In the genomic region with DNA sequence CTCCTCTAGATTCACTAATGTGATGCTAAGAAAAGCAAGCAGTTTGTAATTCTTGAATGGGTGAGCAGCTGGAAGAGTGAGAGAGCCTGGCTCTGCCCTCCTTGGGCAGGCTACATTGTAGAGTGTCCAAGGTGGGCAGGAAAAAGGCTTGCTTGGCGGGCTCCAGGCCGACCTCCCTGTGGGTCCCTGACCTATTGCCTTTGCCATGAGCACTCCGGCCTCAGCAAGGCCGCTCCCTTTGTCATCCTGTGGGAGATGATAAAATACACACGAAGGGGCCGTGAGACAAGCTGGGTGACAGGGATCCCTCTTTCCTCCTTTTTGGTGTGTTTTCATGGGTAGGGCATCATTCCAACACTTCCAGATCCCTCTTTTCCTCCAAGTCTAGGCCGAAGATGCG, we compare ENCODE assay signal across 33 cellular contexts. TPM values are rescaled to one million over a fixed set of nuclear protein-coding genes. Genes with fewer than 3 reads are reported as not detected.
"Had no signal": no experiment of that assay in that cellular context is flagged by ENCODE, and none has a peak within 500 bp of the region (broad histone marks: within the 10 kb centered on the region; RNA-seq: fewer than 3 reads in every experiment).

No MANE protein-coding gene starts in this region.

- H3K36me3 Mint-ChIP-seq: activated naive CD4-positive, alpha-beta T cell treated with anti-CD3 and anti-CD28 coated beads, Interleukin-2, amount 50 U/mL, for 24 hours; activated naive CD8-positive, alpha-beta T cell treated with anti-CD3 and anti-CD28 coated beads, Interleukin-2, amount 10 ng/mL, durations not matched to agents 7 days and 5 days had no signal

- DNase-seq: activated CD4-positive, alpha-beta T cell treated with anti-CD3 and anti-CD28 coated beads for 1 hour; activated CD4-positive, alpha-beta T cell treated with anti-CD3 and anti-CD28 coated beads for 48 hours; activated CD4-positive, CD25-positive, alpha-beta regulatory T cell; activated CD8-positive, alpha-beta T cell treated with anti-CD3 and anti-CD28 coated beads for 36 hours; activated gamma-delta T cell; activated naive CD4-positive, alpha-beta T cell treated with Interleukin-2 at 50 U/mL for 16 hours; activated naive CD8-positive, alpha-beta T cell treated with anti-CD3 and anti-CD28 coated beads, Interleukin-2, amount 10 ng/mL, durations not matched to agents 7 days and 5 days; activated T-cell treated with anti-CD3 and anti-CD28 coated beads, Interleukin-2, amount 50 U/mL, for 1 hour; activated T-cell treated with anti-CD3 and anti-CD28 coated beads, Interleukin-2, amount 50 U/mL, for 72 hours; amygdala; Kasumi-1; KBM-7; MM.1S; NCI-H1092 treated with DMSO at 0.1 percent for 48 hours; NCI-H1417; NCI-H146; NCI-H187; NCI-H2029 treated with DMSO at 0.1 percent for 48 hours; NCI-H2107; NCI-H2171; NCI-H510A; NCI-H748 treated with DMSO at 0.1 percent for 48 hours; PC-9; SHP77; T1000; WERI-Rb-1 had no signal

- H3K27ac ChIP-seq: ascending aorta, PC-9, SJCRH30, SK-N-MC, WERI-Rb-1 had no signal

- H3K36me3 ChIP-seq: ascending aorta, SJCRH30, WERI-Rb-1 had no signal

- H3K27ac Mint-ChIP-seq: activated CD8-positive, alpha-beta T cell treated with anti-CD3 and anti-CD28 coated beads for 36 hours; activated naive CD4-positive, alpha-beta T cell treated with anti-CD3 and anti-CD28 coated beads, Interleukin-2, amount 50 U/mL, for 24 hours; activated naive CD8-positive, alpha-beta T cell treated with anti-CD3 and anti-CD28 coated beads, Interleukin-2, amount 10 ng/mL, durations not matched to agents 7 days and 5 days; activated T-cell treated with anti-CD3 and anti-CD28 coated beads, Interleukin-2, amount 50 U/mL, for 72 hours; activated T-helper 17 cell treated with anti-CD3 and anti-CD28 coated beads, Interleukin-2, amount 50 U/mL, for 72 hours had no signal

- H3K9me3 Mint-ChIP-seq: activated CD8-positive, alpha-beta T cell treated with anti-CD3 and anti-CD28 coated beads for 36 hours; activated naive CD4-positive, alpha-beta T cell treated with anti-CD3 and anti-CD28 coated beads, Interleukin-2, amount 50 U/mL, for 24 hours; activated naive CD8-positive, alpha-beta T cell treated with anti-CD3 and anti-CD28 coated beads, Interleukin-2, amount 10 ng/mL, durations not matched to agents 7 days and 5 days; activated T-cell treated with anti-CD3 and anti-CD28 coated beads, Interleukin-2, amount 50 U/mL, for 72 hours; activated T-helper 17 cell treated with anti-CD3 and anti-CD28 coated beads, Interleukin-2, amount 50 U/mL, for 72 hours had no signal

- H3K4me1 Mint-ChIP-seq: activated naive CD4-positive, alpha-beta T cell treated with anti-CD3 and anti-CD28 coated beads, Interleukin-2, amount 50 U/mL, for 24 hours; activated T-helper 17 cell treated with anti-CD3 and anti-CD28 coated beads, Interleukin-2, amount 50 U/mL, for 72 hours had no signal

- H3K9me3 ChIP-seq: ascending aorta, SJCRH30 had no signal

- ATAC-seq: activated CD8-positive, alpha-beta T cell treated with anti-CD3 and anti-CD28 coated beads for 36 hours; activated T-cell treated with anti-CD3 and anti-CD28 coated beads, Interleukin-2, amount 50 U/mL, for 72 hours; activated T-helper 17 cell treated with anti-CD3 and anti-CD28 coated beads, Interleukin-2, amount 50 U/mL, for 72 hours had no signal

- H3K4me3 ChIP-seq: ascending aorta, PC-9, SJCRH30, SK-N-MC had no signal

- H2AFZ ChIP-seq: PC-9 had no signal

- H3K4me3 Mint-ChIP-seq: activated CD8-positive, alpha-beta T cell treated with anti-CD3 and anti-CD28 coated beads for 36 hours; activated naive CD4-positive, alpha-beta T cell treated with anti-CD3 and anti-CD28 coated beads, Interleukin-2, amount 50 U/mL, for 24 hours; activated naive CD8-positive, alpha-beta T cell treated with anti-CD3 and anti-CD28 coated beads, Interleukin-2, amount 10 ng/mL, durations not matched to agents 7 days and 5 days; activated T-cell treated with anti-CD3 and anti-CD28 coated beads, Interleukin-2, amount 50 U/mL, for 72 hours; activated T-helper 17 cell treated with anti-CD3 and anti-CD28 coated beads, Interleukin-2, amount 50 U/mL, for 72 hours had no signal

- H3K4me2 ChIP-seq: PC-9 had no signal

- H3K27me3 ChIP-seq: ascending aorta, SJCRH30 had no signal

- H3K27me3 Mint-ChIP-seq: activated naive CD8-positive, alpha-beta T cell treated with anti-CD3 and anti-CD28 coated beads, Interleukin-2, amount 10 ng/mL, durations not matched to agents 7 days and 5 days had no signal

RNA-seq across cellular contexts. Expression of gene TIMP3, which starts 41.8 kb away (rescaled TPM):
- total RNA-seq: activated T-helper 17 cell treated with anti-CD3 and anti-CD28 coated beads, Interleukin-2, amount 50 U/mL, for 72 hours; OCI-LY7; T-helper 1 cell treated with Interleukin-12 subunit alpha and Interleukin-12 subunit beta and Interleukin-4 antibody, amounts not matched to agents 30 ng/mL and 1 ng/mL, for 36 hours had no signal
